20 cellular contexts compared by ENCODE assay signal in genomic region chr17:9148908-9149536, GRCh38.
"Had no signal": no experiment of that assay in that cellular context is flagged by ENCODE, and none has a peak within 500 bp of the region (broad histone marks: within the 10 kb centered on the region; RNA-seq: fewer than 3 reads in every experiment).

No MANE protein-coding gene starts in this region.

- H3K27me3 Mint-ChIP-seq: activated naive CD4-positive, alpha-beta T cell treated with anti-CD3 and anti-CD28 coated beads, Interleukin-2, amount 50 U/mL, for 24 hours had no signal

- H3K9ac ChIP-seq: parathyroid adenoma, SK-N-SH had no signal

- H3K9me2 ChIP-seq: SK-N-SH had no signal

- H3K4me1 ChIP-seq: parathyroid adenoma, upper lobe of right lung had no signal

- H3K9me3 ChIP-seq: heart left ventricle, SK-N-SH, upper lobe of right lung had no signal

- H3K36me3 ChIP-seq: brain microvascular endothelial cell, heart left ventricle, upper lobe of right lung had no signal

- H2AFZ ChIP-seq: parathyroid adenoma had no signal

- H3K27ac Mint-ChIP-seq: activated naive CD4-positive, alpha-beta T cell treated with anti-CD3 and anti-CD28 coated beads, Interleukin-2, amount 50 U/mL, for 24 hours; stimulated activated memory B cell treated with anti-CD40 and anti-IgM and Interleukin-4, amounts not matched to agents 10 μg/mL and 1 μg/mL and 100 μg/mL, for 72 hours had no signal

- H3K4me2 ChIP-seq: SK-N-SH had no signal

- ATAC-seq: left cardiac atrium; naive thymus-derived CD4-positive, alpha-beta T cell; right cardiac atrium; stimulated activated memory B cell treated with anti-CD40 and anti-IgM and Interleukin-4, amounts not matched to agents 10 μg/mL and 1 μg/mL and 100 μg/mL, for 72 hours; upper lobe of right lung had no signal

- H3K36me3 Mint-ChIP-seq: activated naive CD4-positive, alpha-beta T cell treated with anti-CD3 and anti-CD28 coated beads, Interleukin-2, amount 50 U/mL, for 24 hours; stimulated activated memory B cell treated with anti-CD40 and anti-IgM and Interleukin-4, amounts not matched to agents 10 μg/mL and 1 μg/mL and 100 μg/mL, for 72 hours had no signal

- H3K4me3 Mint-ChIP-seq: activated naive CD4-positive, alpha-beta T cell treated with anti-CD3 and anti-CD28 coated beads, Interleukin-2, amount 50 U/mL, for 24 hours; naive thymus-derived CD4-positive, alpha-beta T cell; stimulated activated memory B cell treated with anti-CD40 and anti-IgM and Interleukin-4, amounts not matched to agents 10 μg/mL and 1 μg/mL and 100 μg/mL, for 72 hours had no signal

- H3K27me3 ChIP-seq: brain microvascular endothelial cell, heart left ventricle had no signal

- H3K4me1 Mint-ChIP-seq: activated naive CD4-positive, alpha-beta T cell treated with anti-CD3 and anti-CD28 coated beads, Interleukin-2, amount 50 U/mL, for 24 hours; stimulated activated memory B cell treated with anti-CD40 and anti-IgM and Interleukin-4, amounts not matched to agents 10 μg/mL and 1 μg/mL and 100 μg/mL, for 72 hours had no signal

- DNase-seq: activated CD4-positive, alpha-beta T cell treated with anti-CD3 and anti-CD28 coated beads for 1 hour; activated CD4-positive, alpha-beta T cell treated with anti-CD3 and anti-CD28 coated beads, Interleukin-2, amount 50 U/mL, for 1 hour; activated gamma-delta T cell treated with Interleukin-2 at 50 U/mL for 16 hours; activated T-cell treated with anti-CD3 and anti-CD28 coated beads, Interleukin-2, amount 50 U/mL, for 1 hour; anterior cingulate cortex; brain microvascular endothelial cell; caudate nucleus; effector memory CD4-positive, alpha-beta T cell; heart left ventricle; islet precursor cell; left cardiac atrium; mesenchymal stem cell; naive thymus-derived CD4-positive, alpha-beta T cell; right cardiac atrium; SK-N-SH; stimulated activated CD4-positive, alpha-beta T cell treated with anti-CD3 and anti-CD28 coated beads, Interleukin-2, amount 100 ng/mL, for 24 hours; upper lobe of right lung had no signal

- H3K4me3 ChIP-seq: heart left ventricle, upper lobe of right lung had no signal

- H3K27ac ChIP-seq: brain microvascular endothelial cell, heart left ventricle, parathyroid adenoma, upper lobe of right lung had no signal

- H3K9me3 Mint-ChIP-seq: activated naive CD4-positive, alpha-beta T cell treated with anti-CD3 and anti-CD28 coated beads, Interleukin-2, amount 50 U/mL, for 24 hours had no signal

- H3K79me2 ChIP-seq: parathyroid adenoma had no signal
